In the genomic region with DNA sequence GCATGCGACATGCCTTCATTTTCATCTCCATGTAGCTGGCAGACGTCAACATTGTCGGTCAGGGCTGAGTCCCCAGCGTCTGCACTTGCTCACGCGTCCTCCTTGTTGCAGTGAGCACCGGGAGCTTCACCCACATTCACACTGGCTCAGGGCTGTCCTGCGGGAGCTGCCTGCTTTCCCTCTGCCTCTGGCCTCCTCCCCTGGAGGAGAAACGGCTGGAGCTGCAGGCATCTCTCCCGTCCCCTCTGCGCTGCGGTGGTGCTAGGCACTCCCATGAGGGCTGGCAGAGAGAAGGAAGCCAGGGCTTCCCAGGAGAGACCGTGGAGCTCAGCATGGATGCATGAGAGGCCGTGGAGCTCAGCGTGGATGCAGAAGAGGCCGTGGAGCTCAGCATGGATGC, we compare ENCODE assay signal across 23 cellular contexts. TPM values are rescaled to one million over a fixed set of nuclear protein-coding genes. Genes with fewer than 3 reads are reported as not detected.
DNase-seq lines count a peak whose midpoint lies in the region; ATAC-seq, FAIRE-seq and TF ChIP-seq lines count a peak whose summit lies in the region.
"Had no signal": no experiment of that assay in that cellular context is flagged by ENCODE, and none has a peak within 500 bp of the region (broad histone marks: within the 10 kb centered on the region; RNA-seq: fewer than 3 reads in every experiment).

No MANE protein-coding gene starts in this region.

- 88% methylated on average over 16 of the region's 16 CpGs for WGBS in smooth muscle cell (ENCODE audit: low lambda C conversion rate)

- H3K4me3 ChIP-seq in DND-41 (ENCODE audit: low read depth in 1 of 2, low read length in 2 of 2) (no peak overlapping the region), MM.1S (ENCODE audit: low read length) (0 out of 2 replicates have a peak overlapping the region, but pooled peaks have one; percentile 13), bronchial epithelial cell (ENCODE audit: low read depth, low read length) (no peak overlapping the region), smooth muscle cell (no peak overlapping the region)
- H3K4me3 ChIP-seq: GM23248, SJSA1 had no signal

- no peaks in the 10 kb centered on the region for H3K9me2 ChIP-seq in MM.1S (replicated peaks; ENCODE audit: insufficient read depth, low read length)

- H3K27ac ChIP-seq in DND-41 (ENCODE audit: low read length) (no peak overlapping the region), MM.1S (ENCODE audit: low read length) (peak overlapping the region; percentile 76; the same call in 1 of the 2 replicates), smooth muscle cell (ENCODE audit: low read depth) (no peak overlapping the region)
- H3K27ac ChIP-seq: GM23248, SJSA1 had no signal

- intact Hi-C loops in posterior vena cava (cut with DNase I) (no loop called here), CD14-positive monocyte (cut with micrococcal nuclease) (no loop called here)

- peak; percentile 76 for FAIRE-seq in bronchial epithelial cell (lab: Jason Lieb, UNC)
- FAIRE-seq: GM18507 had no signal

- H3K79me2 ChIP-seq in DND-41 (ENCODE audit: insufficient read depth, low read length): no peaks in the 10 kb centered on the region
- no peaks in the 10 kb centered on the region for H3K79me2 ChIP-seq in MM.1S (ENCODE audit: low read length)
- no peaks in the 10 kb centered on the region for H3K79me2 ChIP-seq in smooth muscle cell (ENCODE audit: low read depth)

- no peak for TF ChIP-seq CTCF in DND-41 (IDR thresholded peaks at IDR 0.05; ENCODE audit: borderline replicate concordance, extremely low read depth, low read length, poor library complexity, severe bottlenecking)
- no peak for TF ChIP-seq CTCF in MM.1S (IDR thresholded peaks at IDR 0.05; ENCODE audit: low read length)
- no peak for TF ChIP-seq CTCF in bronchial epithelial cell (IDR thresholded peaks at IDR 0.05; ENCODE audit: insufficient read depth, low read length, severe bottlenecking)
- TF ChIP-seq CTCF in CD14-positive monocyte (IDR thresholded peaks at IDR 0.05): no peak
- no peak for TF ChIP-seq CTCF in smooth muscle cell (IDR thresholded peaks at IDR 0.05; ENCODE audit: borderline replicate concordance, insufficient read depth, poor library complexity, severe bottlenecking)

- H3K4me1 ChIP-seq in DND-41 (ENCODE audit: insufficient read depth, low read length) (peaks cover 20% of the 10 kb centered on the region), MM.1S (ENCODE audit: low read length) (peaks cover 43% of the 10 kb centered on the region), smooth muscle cell (ENCODE audit: low read depth) (no peaks in the 10 kb centered on the region)

- H3K4me3 Mint-ChIP-seq in CD14-positive monocyte: peak overlapping the region in 1 of 2 donors; percentile 70
- H3K4me3 Mint-ChIP-seq: H9, HFFc6 had no signal

- H3K4me1 Mint-ChIP-seq in CD14-positive monocyte: peaks cover 40% of the 10 kb centered on the region

- no peaks in the 10 kb centered on the region for H3K36me3 Mint-ChIP-seq in CD14-positive monocyte
- H3K36me3 Mint-ChIP-seq: CD4-positive, CD25-positive, alpha-beta regulatory T cell; IgD-negative memory B cell had no signal

- peaks cover 53% of the 10 kb centered on the region for H4K20me1 ChIP-seq in DND-41 (ENCODE audit: insufficient read depth, low read length)
- no peaks in the 10 kb centered on the region for H4K20me1 ChIP-seq in MM.1S (ENCODE audit: insufficient read depth, low read length)
- no peaks in the 10 kb centered on the region for H4K20me1 ChIP-seq in smooth muscle cell (ENCODE audit: low read depth)

- 0 out of 3 replicates have a peak, but pooled peaks have one; percentile 14 for ATAC-seq in DND-41 (ENCODE audit: insufficient read depth, low read depth)
- ATAC-seq in GM19395 (IDR thresholded peaks at IDR 0.05; ENCODE audit: unreplicated experiment): no peak
- ATAC-seq: PC-3 had no signal

- DNase-seq in DND-41: no peak
- DNase-seq in MM.1S: no peak
- no peak for DNase-seq in bronchial epithelial cell (ENCODE audit: low read depth)
- peak; percentile 77 for DNase-seq in posterior vena cava (ENCODE audit: low spot score)
- DNase-seq in CD14-positive monocyte (ENCODE audit: low spot score): no peak
- no peak for DNase-seq in smooth muscle cell (lab: John Stamatoyannopoulos, UW; ENCODE audit: unreplicated experiment)
- DNase-seq: CD4-positive, CD25-positive, alpha-beta regulatory T cell; DMS153; GM23248; H9; HFFc6; NCI-H2029; NCI-H446; NCI-H524 treated with DMSO at 0.1 percent for 48 hours; NK-92 treated with Interleukin-12 subunit alpha and Interleukin-12 subunit beta, amount 100 ng/mL, for 24 hours; PC-3; T-helper 1 cell had no signal

- H3K9me3 ChIP-seq in DND-41 (ENCODE audit: insufficient read depth, low read length, severe bottlenecking): no peaks in the 10 kb centered on the region
- no peaks in the 10 kb centered on the region for H3K9me3 ChIP-seq in MM.1S (replicated peaks; ENCODE audit: insufficient read depth, low read length)
- H3K9me3 ChIP-seq in smooth muscle cell (replicated peaks; ENCODE audit: low read depth): no peaks in the 10 kb centered on the region

- peaks cover 0 to 4% (median 0%) of the 10 kb centered on the region in 7 donors for H3K9me3 Mint-ChIP-seq in CD14-positive monocyte
- H3K9me3 Mint-ChIP-seq: H9, HFFc6, IgD-negative memory B cell had no signal

- H3K27me3 ChIP-seq in DND-41 (ENCODE audit: insufficient read depth, low read length, poor library complexity): peaks cover 39% of the 10 kb centered on the region
- no peaks in the 10 kb centered on the region for H3K27me3 ChIP-seq in MM.1S (replicated peaks; ENCODE audit: insufficient read depth, low read length)
- no peaks in the 10 kb centered on the region for H3K27me3 ChIP-seq in bronchial epithelial cell (ENCODE audit: control insufficient read depth, insufficient read depth, low read length)
- H3K27me3 ChIP-seq in smooth muscle cell (ENCODE audit: low read depth): no peaks in the 10 kb centered on the region

- peaks cover 31 to 63% (median 53%) of the 10 kb centered on the region in 3 donors for H3K27me3 Mint-ChIP-seq in CD14-positive monocyte (ENCODE audit: low read depth in 3 of 3)

- H3K9ac ChIP-seq in DND-41 (ENCODE audit: low read depth, low read length) (no peak overlapping the region), MM.1S (ENCODE audit: low read length) (no peak overlapping the region), smooth muscle cell (ENCODE audit: low read depth) (no peak overlapping the region)
- H3K9ac ChIP-seq: GM23248, KMS-11 had no signal

- H3K36me3 ChIP-seq in DND-41 (ENCODE audit: insufficient read depth, low read length) (no peaks in the 10 kb centered on the region), MM.1S (replicated peaks; ENCODE audit: insufficient read depth, low read length) (no peaks in the 10 kb centered on the region), bronchial epithelial cell (ENCODE audit: control insufficient read depth, insufficient read depth, low read length) (no peaks in the 10 kb centered on the region), smooth muscle cell (ENCODE audit: low read depth) (no peaks in the 10 kb centered on the region)
- H3K36me3 ChIP-seq: SJSA1 had no signal

- H3F3A ChIP-seq in MM.1S (ENCODE audit: insufficient read depth, low read length): peaks cover 10% of the 10 kb centered on the region
- no peaks in the 10 kb centered on the region for H3F3A ChIP-seq in smooth muscle cell (ENCODE audit: low read depth)

- H3K27ac Mint-ChIP-seq in CD14-positive monocyte: peak overlapping the region in 1 of 7 donors; percentile 54
- H3K27ac Mint-ChIP-seq: CD4-positive, CD25-positive, alpha-beta regulatory T cell; H9; HFFc6; IgD-negative memory B cell had no signal

- H2AFZ ChIP-seq in DND-41 (ENCODE audit: low read depth, low read length) (no peak overlapping the region), MM.1S (ENCODE audit: low read length) (no peak overlapping the region), smooth muscle cell (ENCODE audit: low read depth) (no peak overlapping the region)
- H2AFZ ChIP-seq: GM23248 had no signal

- H3K4me2 ChIP-seq in DND-41 (ENCODE audit: insufficient read depth, low read length) (no peak overlapping the region), MM.1S (ENCODE audit: low read depth, low read length) (peak overlapping the region; percentile 74), smooth muscle cell (no peak overlapping the region)

RNA-seq across cellular contexts. Expression of a gene that starts 18.4 kb away (rescaled TPM):
- total RNA-seq in bronchial epithelial cell (1.0 and 5.3 TPM in 2 replicates), posterior vena cava (10 to 100 TPM; 20.2 to 22.9 TPM), smooth muscle cell (0.22 and 4.1 TPM in 2 replicates)
- polyA plus RNA-seq in CD14-positive monocyte (1 to 10 TPM; 5.9 to 7.5 TPM), smooth muscle cell (1.4 and 2.1 TPM in 2 replicates)
- total RNA-seq: G401, GM23248 had no signal
